In genomic region chr11:47269829-47270305, GRCh38 we compare ENCODE assay signal across 1 cellular context.
TF ChIP-seq lines count a peak whose summit lies in the region.

TSS of gene MADD (plus strand) at chr11:47270133.

TF ChIP-seq in K562, 482 proteins besides CTCF, POLR2A, EP300 and RAD21 (continued from another document and continues in another):
- TF ChIP-seq, protein P1, sequence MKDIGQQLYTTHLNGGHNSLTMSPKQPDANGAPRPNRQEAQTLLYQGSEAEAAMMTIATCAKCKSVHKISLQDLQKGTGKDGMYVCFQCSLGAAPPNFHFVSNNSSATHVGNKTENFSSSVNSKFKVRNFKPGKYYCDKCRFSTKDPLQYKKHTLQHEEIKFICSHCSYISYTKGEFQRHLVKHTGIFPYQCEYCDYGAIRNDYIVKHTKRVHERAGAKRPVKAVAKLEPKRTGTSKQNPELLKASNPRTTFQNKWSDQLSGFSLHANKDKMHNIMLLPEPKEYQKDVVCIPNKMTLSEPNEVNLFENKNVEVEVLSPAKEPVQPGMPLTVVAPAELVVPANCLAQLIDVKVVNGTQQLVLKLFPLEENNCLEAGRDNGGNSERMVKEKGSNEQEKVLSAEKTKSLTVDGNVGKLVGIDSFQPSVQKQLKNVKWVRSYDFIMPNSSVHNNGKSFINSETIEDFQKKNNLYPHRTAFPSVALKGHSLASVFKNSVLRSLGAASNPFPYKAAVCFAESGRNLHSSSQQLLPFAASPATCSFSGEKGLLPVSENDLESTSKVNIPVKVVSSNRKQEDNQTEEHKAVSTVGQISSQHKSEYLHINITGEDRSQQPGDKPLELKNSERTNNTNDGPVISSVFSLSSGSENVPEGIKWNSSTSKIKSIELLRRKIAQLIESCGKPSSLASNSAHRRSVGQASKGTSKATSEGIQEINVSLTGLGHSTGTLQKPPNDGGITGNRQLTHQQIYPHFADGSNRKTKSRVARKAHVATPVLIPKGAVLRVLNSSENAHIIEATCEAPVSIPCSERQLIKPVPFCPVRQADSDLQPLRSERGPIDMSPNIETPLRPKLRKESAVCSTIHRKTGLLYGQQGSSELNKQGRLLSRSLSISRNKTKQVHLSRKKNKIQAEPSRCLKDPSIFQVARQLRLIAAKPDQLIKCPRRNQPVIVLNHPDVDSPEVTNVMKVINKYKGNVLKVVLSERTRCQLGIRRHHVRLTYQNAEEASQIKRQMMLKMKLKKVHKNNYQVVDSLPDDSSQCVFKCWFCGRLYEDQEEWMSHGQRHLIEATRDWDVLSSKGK (CRISPR knock-in tag; IDR thresholded peaks at IDR 0.05), result no peak
- TF ChIP-seq, protein P2, sequence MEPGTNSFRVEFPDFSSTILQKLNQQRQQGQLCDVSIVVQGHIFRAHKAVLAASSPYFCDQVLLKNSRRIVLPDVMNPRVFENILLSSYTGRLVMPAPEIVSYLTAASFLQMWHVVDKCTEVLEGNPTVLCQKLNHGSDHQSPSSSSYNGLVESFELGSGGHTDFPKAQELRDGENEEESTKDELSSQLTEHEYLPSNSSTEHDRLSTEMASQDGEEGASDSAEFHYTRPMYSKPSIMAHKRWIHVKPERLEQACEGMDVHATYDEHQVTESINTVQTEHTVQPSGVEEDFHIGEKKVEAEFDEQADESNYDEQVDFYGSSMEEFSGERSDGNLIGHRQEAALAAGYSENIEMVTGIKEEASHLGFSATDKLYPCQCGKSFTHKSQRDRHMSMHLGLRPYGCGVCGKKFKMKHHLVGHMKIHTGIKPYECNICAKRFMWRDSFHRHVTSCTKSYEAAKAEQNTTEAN (CRISPR knock-in tag; IDR thresholded peaks at IDR 0.05), result no peak
- no peak for TF ChIP-seq RFX5 (IDR thresholded peaks at IDR 0.05; ENCODE audit: low read depth, low read length)
- no peak for TF ChIP-seq ZMIZ1 (IDR thresholded peaks at IDR 0.05; ENCODE audit: low read depth in 2 of 2, low read length in 2 of 2)
- no peak for TF ChIP-seq CHD1 (IDR thresholded peaks at IDR 0.05; ENCODE audit: low read length)
- no peak; the same call in 1 of the 2 replicates for TF ChIP-seq ZC3H4 (CRISPR knock-in tag; IDR thresholded peaks at IDR 0.05; ENCODE audit: borderline replicate concordance)
- TF ChIP-seq, protein P3, sequence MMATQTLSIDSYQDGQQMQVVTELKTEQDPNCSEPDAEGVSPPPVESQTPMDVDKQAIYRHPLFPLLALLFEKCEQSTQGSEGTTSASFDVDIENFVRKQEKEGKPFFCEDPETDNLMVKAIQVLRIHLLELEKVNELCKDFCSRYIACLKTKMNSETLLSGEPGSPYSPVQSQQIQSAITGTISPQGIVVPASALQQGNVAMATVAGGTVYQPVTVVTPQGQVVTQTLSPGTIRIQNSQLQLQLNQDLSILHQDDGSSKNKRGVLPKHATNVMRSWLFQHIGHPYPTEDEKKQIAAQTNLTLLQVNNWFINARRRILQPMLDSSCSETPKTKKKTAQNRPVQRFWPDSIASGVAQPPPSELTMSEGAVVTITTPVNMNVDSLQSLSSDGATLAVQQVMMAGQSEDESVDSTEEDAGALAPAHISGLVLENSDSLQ (IDR thresholded peaks at IDR 0.05), result no peak
- no peak for TF ChIP-seq IFI16 (CRISPR knock-in tag; IDR thresholded peaks at IDR 0.05)
- no peak for TF ChIP-seq DNMT1 (IDR thresholded peaks at IDR 0.05)
- TF ChIP-seq ZNF232 (CRISPR knock-in tag; IDR thresholded peaks at IDR 0.05), result no peak
- no peak for TF ChIP-seq NFIC (IDR thresholded peaks at IDR 0.05)
- TF ChIP-seq, protein P4, sequence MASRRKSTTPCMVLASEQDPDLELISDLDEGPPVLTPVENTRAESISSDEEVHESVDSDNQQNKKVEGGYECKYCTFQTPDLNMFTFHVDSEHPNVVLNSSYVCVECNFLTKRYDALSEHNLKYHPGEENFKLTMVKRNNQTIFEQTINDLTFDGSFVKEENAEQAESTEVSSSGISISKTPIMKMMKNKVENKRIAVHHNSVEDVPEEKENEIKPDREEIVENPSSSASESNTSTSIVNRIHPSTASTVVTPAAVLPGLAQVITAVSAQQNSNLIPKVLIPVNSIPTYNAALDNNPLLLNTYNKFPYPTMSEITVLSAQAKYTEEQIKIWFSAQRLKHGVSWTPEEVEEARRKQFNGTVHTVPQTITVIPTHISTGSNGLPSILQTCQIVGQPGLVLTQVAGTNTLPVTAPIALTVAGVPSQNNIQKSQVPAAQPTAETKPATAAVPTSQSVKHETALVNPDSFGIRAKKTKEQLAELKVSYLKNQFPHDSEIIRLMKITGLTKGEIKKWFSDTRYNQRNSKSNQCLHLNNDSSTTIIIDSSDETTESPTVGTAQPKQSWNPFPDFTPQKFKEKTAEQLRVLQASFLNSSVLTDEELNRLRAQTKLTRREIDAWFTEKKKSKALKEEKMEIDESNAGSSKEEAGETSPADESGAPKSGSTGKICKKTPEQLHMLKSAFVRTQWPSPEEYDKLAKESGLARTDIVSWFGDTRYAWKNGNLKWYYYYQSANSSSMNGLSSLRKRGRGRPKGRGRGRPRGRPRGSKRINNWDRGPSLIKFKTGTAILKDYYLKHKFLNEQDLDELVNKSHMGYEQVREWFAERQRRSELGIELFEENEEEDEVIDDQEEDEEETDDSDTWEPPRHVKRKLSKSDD (conservative IDR thresholded peaks at IDR 0.05; ENCODE audit: low read length), result no peak
- TF ChIP-seq TFAM (CRISPR knock-in tag; conservative IDR thresholded peaks at IDR 0.05), result no peak
- TF ChIP-seq MEF2A (IDR thresholded peaks at IDR 0.05; ENCODE audit: control insufficient read depth, low read depth, low read length), result 0 out of 2 replicates have a peak, but pooled peaks have one; percentile 2
- no peak for TF ChIP-seq ESRRB (CRISPR knock-in tag; IDR thresholded peaks at IDR 0.05; ENCODE audit: borderline replicate concordance)
- TF ChIP-seq, protein P5, sequence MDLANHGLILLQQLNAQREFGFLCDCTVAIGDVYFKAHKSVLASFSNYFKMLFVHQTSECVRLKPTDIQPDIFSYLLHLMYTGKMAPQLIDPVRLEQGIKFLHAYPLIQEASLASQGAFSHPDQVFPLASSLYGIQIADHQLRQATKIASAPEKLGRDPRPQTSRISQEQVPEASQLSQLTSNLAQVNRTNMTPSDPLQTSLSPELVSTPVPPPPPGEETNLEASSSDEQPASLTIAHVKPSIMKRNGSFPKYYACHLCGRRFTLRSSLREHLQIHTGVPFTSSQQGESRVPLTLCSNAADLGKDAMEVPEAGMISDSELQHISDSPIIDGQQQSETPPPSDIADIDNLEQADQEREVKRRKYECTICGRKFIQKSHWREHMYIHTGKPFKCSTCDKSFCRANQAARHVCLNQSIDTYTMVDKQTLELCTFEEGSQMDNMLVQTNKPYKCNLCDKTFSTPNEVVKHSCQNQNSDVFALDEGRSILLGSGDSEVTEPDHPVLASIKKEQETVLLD (IDR thresholded peaks at IDR 0.05), result no peak
- TF ChIP-seq FOXJ2 (tag; IDR thresholded peaks at IDR 0.05), result no peak
- TF ChIP-seq ERF (CRISPR knock-in tag; IDR thresholded peaks at IDR 0.05), result 0 out of 2 replicates have a peak, but pooled peaks have one; percentile 5
- no peak for TF ChIP-seq KAT2B (IDR thresholded peaks at IDR 0.05; ENCODE audit: low read depth, low read length)
- TF ChIP-seq, protein P6, sequence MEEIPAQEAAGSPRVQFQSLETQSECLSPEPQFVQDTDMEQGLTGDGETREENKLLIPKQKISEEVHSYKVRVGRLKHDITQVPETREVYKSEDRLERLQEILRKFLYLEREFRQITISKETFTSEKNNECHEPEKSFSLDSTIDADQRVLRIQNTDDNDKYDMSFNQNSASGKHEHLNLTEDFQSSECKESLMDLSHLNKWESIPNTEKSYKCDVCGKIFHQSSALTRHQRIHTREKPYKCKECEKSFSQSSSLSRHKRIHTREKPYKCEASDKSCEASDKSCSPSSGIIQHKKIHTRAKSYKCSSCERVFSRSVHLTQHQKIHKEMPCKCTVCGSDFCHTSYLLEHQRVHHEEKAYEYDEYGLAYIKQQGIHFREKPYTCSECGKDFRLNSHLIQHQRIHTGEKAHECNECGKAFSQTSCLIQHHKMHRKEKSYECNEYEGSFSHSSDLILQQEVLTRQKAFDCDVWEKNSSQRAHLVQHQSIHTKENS (CRISPR knock-in tag; IDR thresholded peaks at IDR 0.05), result no peak
- TF ChIP-seq ILF3 (IDR thresholded peaks at IDR 0.05; ENCODE audit: borderline replicate concordance), result no peak
- TF ChIP-seq CBFA2T2 (conservative IDR thresholded peaks at IDR 0.05), result no peak
- peak; percentile 51 to 69; a peak in 2 of 4 replicates for TF ChIP-seq SIN3A (IDR thresholded peaks at IDR 0.05; ENCODE audit: borderline replicate concordance in 2 of 2, control insufficient read depth in 1 of 2, low read depth in 2 of 2, low read length in 2 of 2)
- no peak for TF ChIP-seq NFATC3 (IDR thresholded peaks at IDR 0.05)
- no peak for TF ChIP-seq SFPQ (IDR thresholded peaks at IDR 0.05; ENCODE audit: low read depth, low read length)
- TF ChIP-seq GTF3C2 (IDR thresholded peaks at IDR 0.05; ENCODE audit: borderline replicate concordance, extremely low read depth, insufficient read length), result no peak
- no peak for TF ChIP-seq HOXB6 (CRISPR knock-in tag; IDR thresholded peaks at IDR 0.05; ENCODE audit: borderline replicate concordance)
- TF ChIP-seq CBX3 (IDR thresholded peaks at IDR 0.05; ENCODE audit: borderline replicate concordance in 1 of 2, low read length in 2 of 2), result 0 out of 3 replicates have a peak, but pooled peaks of 1 of the 2 experiments have one; percentile 6
- TF ChIP-seq UBTF (IDR thresholded peaks at IDR 0.05; ENCODE audit: borderline replicate concordance in 1 of 2, low read depth in 2 of 2, low read length in 2 of 2), result no peak
- no peak for TF ChIP-seq GABPB1 (CRISPR knock-in tag; IDR thresholded peaks at IDR 0.05)
- TF ChIP-seq KDM2B (CRISPR knock-in tag; IDR thresholded peaks at IDR 0.05), result no peak
